Comparison of ENCODE assay signal across 7 cellular contexts in genomic region chr3:101685870-101686307, GRCh38. TPM values are rescaled to one million over a fixed set of nuclear protein-coding genes. Genes with fewer than 3 reads are reported as not detected.
DNase-seq lines count a peak whose midpoint lies in the region; ATAC-seq lines count a peak whose summit lies in the region.

No MANE protein-coding gene starts in this region.

- peaks cover 8 to 49% (median 20%) of the 10 kb centered on the region in 3 donors for H3K36me3 Mint-ChIP-seq in naive thymus-derived CD8-positive, alpha-beta T cell

- no peaks in the 10 kb centered on the region for H3K27me3 ChIP-seq in effector memory CD4-positive, alpha-beta T cell (replicated peaks; ENCODE audit: control insufficient read depth, insufficient read depth, low read length, poor library complexity, severe bottlenecking)

- H3K4me1 Mint-ChIP-seq in naive thymus-derived CD8-positive, alpha-beta T cell = peaks cover 16 to 67% (median 45%) of the 10 kb centered on the region in 4 donors

- H3K4me3 Mint-ChIP-seq in naive thymus-derived CD8-positive, alpha-beta T cell = peak overlapping the region; percentile 87 to 100 (median 100)

- H3K36me3 ChIP-seq in effector memory CD4-positive, alpha-beta T cell (ENCODE audit: control insufficient read depth, insufficient read depth, low read length) = peaks cover 32% of the 10 kb centered on the region

- H3K9me3 Mint-ChIP-seq in naive thymus-derived CD8-positive, alpha-beta T cell = no peaks in the 10 kb centered on the region

- H3K27ac ChIP-seq in effector memory CD4-positive, alpha-beta T cell (ENCODE audit: insufficient read depth, low read length, poor library complexity, severe bottlenecking) = peak overlapping the region; percentile 93

- H3K27me3 Mint-ChIP-seq in naive thymus-derived CD8-positive, alpha-beta T cell = no peaks in the 10 kb centered on the region

- peak; percentile 2 for ATAC-seq in GM21423 (IDR thresholded peaks at IDR 0.05; ENCODE audit: unreplicated experiment)
- peak; percentile 8 to 11 for ATAC-seq in naive thymus-derived CD8-positive, alpha-beta T cell

- POLR2A ChIA-PET in naive thymus-derived CD8-positive, alpha-beta T cell (lab: Charles Lee) = interaction anchor here (0.6 to 5.6 kb wide), 15 partner anchors 9 to 173 kb away, joined by 3 to 111 read pairs (median 5); partner anchors contain the start of genes CEP97, NFKBIZ, NXPE3 and PCNP

- peaks cover 25% of the 10 kb centered on the region for H3K4me1 ChIP-seq in effector memory CD4-positive, alpha-beta T cell (ENCODE audit: control insufficient read depth, insufficient read depth, low read length, poor library complexity, severe bottlenecking)

- H3K9me3 ChIP-seq in effector memory CD4-positive, alpha-beta T cell (ENCODE audit: control insufficient read depth, low read length) = no peaks in the 10 kb centered on the region

- H3K4me3 ChIP-seq in effector memory CD4-positive, alpha-beta T cell (ENCODE audit: insufficient read depth, low read depth, low read length, poor library complexity, severe bottlenecking) = peak overlapping the region; percentile 75

- peak overlapping the region; percentile 97 to 100 (median 100) for H3K27ac Mint-ChIP-seq in naive thymus-derived CD8-positive, alpha-beta T cell

- DNase-seq in M059J (ENCODE audit: low read depth) (peak; percentile 44), NCI-H128 (lab: John Stamatoyannopoulos, UW; ENCODE audit: unreplicated experiment) (no peak), AG08395 (ENCODE audit: low spot score) (no peak)
- no peak for DNase-seq in effector memory CD4-positive, alpha-beta T cell
- no peak for DNase-seq in naive thymus-derived CD8-positive, alpha-beta T cell
- no peak for DNase-seq in NK-92 treated with Interleukin-12 subunit alpha and Interleukin-12 subunit beta, amount 100 ng/mL, for 24 hours (lab: John Stamatoyannopoulos, UW)

RNA-seq across cellular contexts. Expression of gene RPL24, which starts 0.6 kb away (rescaled TPM):
- total RNA-seq in M059J (2014; rRNA removed; shearing (Covaris generic)) = 1,314 and 1,490 TPM in 2 replicates
- 1,000 to 10,000 TPM; 1,519 to 1,530 TPM for total RNA-seq in naive thymus-derived CD8-positive, alpha-beta T cell
- polyA plus RNA-seq in naive thymus-derived CD8-positive, alpha-beta T cell = 1,000 to 10,000 TPM; 1,202 to 1,552 (median 1,441) TPM

RNA-seq across cellular contexts. Expression of gene ZBTB11, which starts 9.0 kb away (rescaled TPM):
- 15.6 and 24.8 TPM in 2 replicates for total RNA-seq in M059J (2014; rRNA removed; shearing (Covaris generic))
- 10 to 100 TPM; 52.7 to 53.1 TPM for total RNA-seq in naive thymus-derived CD8-positive, alpha-beta T cell
- polyA plus RNA-seq in naive thymus-derived CD8-positive, alpha-beta T cell = 10 to 100 TPM in 1 of 3 donors, 1 to 10 TPM in 2; 8.6 to 10.9 (median 9.5) TPM

RNA-seq across cellular contexts. Expression of gene CEP97, which starts 38.5 kb away (rescaled TPM):
- 19.2 and 28.7 TPM in 2 replicates for total RNA-seq in M059J (2014; rRNA removed; shearing (Covaris generic))
- total RNA-seq in naive thymus-derived CD8-positive, alpha-beta T cell = 10 to 100 TPM in 1 of 2 experiments, 1 to 10 TPM in 1; 8.4 to 10.5 TPM
- 1 to 10 TPM; 1.8 to 5.3 (median 3.5) TPM for polyA plus RNA-seq in naive thymus-derived CD8-positive, alpha-beta T cell
